In genomic region chr22:44658371-44658953, GRCh38 we compare ENCODE assay signal across 10 cellular contexts. TPM values are rescaled to one million over a fixed set of nuclear protein-coding genes. Genes with fewer than 3 reads are reported as not detected.
DNase-seq lines count a peak whose midpoint lies in the region; ATAC-seq and TF ChIP-seq lines count a peak whose summit lies in the region.
"Had no signal": no experiment of that assay in that cellular context is flagged by ENCODE, and none has a peak within 500 bp of the region (broad histone marks: within the 10 kb centered on the region; RNA-seq: fewer than 3 reads in every experiment).

No MANE protein-coding gene starts in this region.

- peak overlapping the region; percentile 47 for H3K27ac ChIP-seq in AG04450 (ENCODE audit: low read depth, low read length)
- H3K27ac ChIP-seq: SJSA1 had no signal

- POLR2A ChIA-PET in AG04450 (lab: Yijun Ruan, JAX): no interaction called here

- H3K4me1 ChIP-seq in mucosa of descending colon (ENCODE audit: low read depth): peaks cover 9% of the 10 kb centered on the region
- H3K4me1 ChIP-seq: SJSA1 had no signal

- H3K4me3 ChIP-seq in AG04450 (ENCODE audit: low read depth, low read length): no peak overlapping the region
- H3K4me3 ChIP-seq in MG63: no peak overlapping the region
- no peak overlapping the region for H3K4me3 ChIP-seq in mucosa of descending colon
- H3K4me3 ChIP-seq: SJSA1 had no signal

- TF ChIP-seq CTCF in AG04450 (IDR thresholded peaks at IDR 0.05; ENCODE audit: low read depth, low read length): no peak
- TF ChIP-seq CTCF in mucosa of descending colon (IDR thresholded peaks at IDR 0.05): no peak

- H3K9me3 ChIP-seq in AG04450 (ENCODE audit: control insufficient read depth, insufficient read depth, low read length) (peaks cover 3% of the 10 kb centered on the region; the same call in 1 of the 2 replicates), MG63 (no peaks in the 10 kb centered on the region; the same call in 1 of the 2 replicates), mucosa of descending colon (no peaks in the 10 kb centered on the region)
- H3K9me3 ChIP-seq: SJSA1 had no signal

- ATAC-seq in esophagus mucosa (peak; percentile 28), mucosa of descending colon (peak; percentile 45), HG02798 (IDR thresholded peaks at IDR 0.05; ENCODE audit: poor library complexity, unreplicated experiment) (no peak), GM21723 (IDR thresholded peaks at IDR 0.05; ENCODE audit: unreplicated experiment) (no peak)

- DNase-seq in AG04450 (ENCODE audit: low read depth, low spot score): no peak
- DNase-seq in MG63: peak; percentile 85
- peak in 1 of 3 donors; percentile 67 for DNase-seq in mucosa of descending colon
- no peak for DNase-seq in NCI-H1436 treated with DMSO at 0.1 percent for 48 hours (lab: John Stamatoyannopoulos, UW)
- DNase-seq in DMS53 (lab: John Stamatoyannopoulos, UW): no peak
- DNase-seq: activated T-cell treated with anti-CD3 and anti-CD28 coated beads, Interleukin-2, amount 50 U/mL, for 24 hours had no signal

- intact Hi-C loops in mucosa of descending colon (cut with DNase I, micrococcal nuclease): no loop called here

- CTCF ChIA-PET in AG04450 (lab: Charles Lee): no interaction called here

- H3K27me3 ChIP-seq in AG04450 (ENCODE audit: control insufficient read depth, insufficient read depth, low read length) (peaks cover 2% of the 10 kb centered on the region), MG63 (no peaks in the 10 kb centered on the region)
- H3K27me3 ChIP-seq: SJSA1 had no signal

- no peaks in the 10 kb centered on the region for H3K36me3 ChIP-seq in MG63
- H3K36me3 ChIP-seq in mucosa of descending colon (ENCODE audit: low read depth): no peaks in the 10 kb centered on the region
- H3K36me3 ChIP-seq: SJSA1 had no signal

RNA-seq across cellular contexts. Expression of gene PRR5, which starts 43.5 kb away (rescaled TPM):
- 12.9 and 16.2 TPM in 2 replicates for polyA plus RNA-seq in AG04450 (2011; rRNA removed)
- 14.6 and 18.4 TPM in 2 replicates for polyA minus RNA-seq in AG04450 (2011; rRNA and poly(A)+ RNA removed)
- total RNA-seq in MG63 (2014; rRNA removed; shearing (Covaris generic); ENCODE audit: low replicate concordance): 24.0 and 45.5 TPM in 2 replicates
- total RNA-seq in esophagus mucosa (11.1 TPM), mucosa of descending colon (10 to 100 TPM; 21.8 to 46.2 (median 35.1) TPM)

Comparison
In these comparisons a context has a peak if more than half of its experiments do, and no peak if none do; other contexts are left out.
1. ATAC-seq: peak in esophagus mucosa (single experiment) and mucosa of descending colon (single experiment); none in HG02798 (single experiment) and GM21723 (single experiment).